Comparison of ENCODE assay signal across 1 cellular context in the genomic region with DNA sequence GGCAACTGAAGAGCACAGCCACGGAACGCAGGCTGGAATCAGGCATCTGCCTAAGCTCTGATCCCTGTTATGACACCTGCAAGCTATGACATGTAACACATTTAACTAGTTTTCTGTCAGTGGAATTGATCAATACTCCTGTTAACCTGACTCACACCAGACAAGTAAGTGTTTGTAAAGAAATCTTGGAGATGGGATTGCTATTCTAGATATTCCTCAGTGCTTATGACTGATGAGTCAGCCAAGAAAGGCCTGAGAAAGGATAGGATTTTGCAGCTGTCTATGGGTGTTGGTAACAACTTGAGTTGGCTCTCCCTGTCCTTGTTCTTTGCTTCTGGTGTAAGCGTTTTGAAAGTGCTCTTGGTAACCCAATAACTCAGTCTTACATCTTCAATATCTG.
TF ChIP-seq lines count a peak whose summit lies in the region.

No MANE protein-coding gene starts in this region.

TF ChIP-seq in SK-N-SH treated with all-trans-retinoic acid at 6 μM for 48 hours, 23 proteins besides CTCF, POLR2A, EP300 and RAD21 (continued from another document):
- no peak for TF ChIP-seq ZFP30 (CRISPR knock-in tag; IDR thresholded peaks at IDR 0.05)
- no peak for TF ChIP-seq RARB (CRISPR knock-in tag; IDR thresholded peaks at IDR 0.05)
- no peak for TF ChIP-seq OSR1 (CRISPR knock-in tag; IDR thresholded peaks at IDR 0.05)
- TF ChIP-seq, protein P1, sequence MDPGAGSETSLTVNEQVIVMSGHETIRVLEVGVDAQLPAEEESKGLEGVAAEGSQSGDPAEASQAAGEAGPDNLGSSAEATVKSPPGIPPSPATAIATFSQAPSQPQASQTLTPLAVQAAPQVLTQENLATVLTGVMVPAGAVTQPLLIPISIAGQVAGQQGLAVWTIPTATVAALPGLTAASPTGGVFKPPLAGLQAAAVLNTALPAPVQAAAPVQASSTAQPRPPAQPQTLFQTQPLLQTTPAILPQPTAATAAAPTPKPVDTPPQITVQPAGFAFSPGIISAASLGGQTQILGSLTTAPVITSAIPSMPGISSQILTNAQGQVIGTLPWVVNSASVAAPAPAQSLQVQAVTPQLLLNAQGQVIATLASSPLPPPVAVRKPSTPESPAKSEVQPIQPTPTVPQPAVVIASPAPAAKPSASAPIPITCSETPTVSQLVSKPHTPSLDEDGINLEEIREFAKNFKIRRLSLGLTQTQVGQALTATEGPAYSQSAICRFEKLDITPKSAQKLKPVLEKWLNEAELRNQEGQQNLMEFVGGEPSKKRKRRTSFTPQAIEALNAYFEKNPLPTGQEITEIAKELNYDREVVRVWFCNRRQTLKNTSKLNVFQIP (CRISPR knock-in tag; IDR thresholded peaks at IDR 0.05; ENCODE audit: borderline replicate concordance, low read depth), result no peak
- no peak for TF ChIP-seq BACH2 (CRISPR knock-in tag; IDR thresholded peaks at IDR 0.05; ENCODE audit: borderline replicate concordance)
- no peak for TF ChIP-seq ZNF8 (CRISPR knock-in tag; IDR thresholded peaks at IDR 0.05)
- TF ChIP-seq GLIS3 (CRISPR knock-in tag; IDR thresholded peaks at IDR 0.05), result no peak
- no peak for TF ChIP-seq SNAI2 (CRISPR knock-in tag; IDR thresholded peaks at IDR 0.05)
- no peak for TF ChIP-seq TOX (CRISPR knock-in tag; IDR thresholded peaks at IDR 0.05; ENCODE audit: borderline replicate concordance)
- TF ChIP-seq PPARA (CRISPR knock-in tag; IDR thresholded peaks at IDR 0.05; ENCODE audit: borderline replicate concordance), result no peak
